Comparison of ENCODE assay signal across 8 cellular contexts in the genomic region with DNA sequence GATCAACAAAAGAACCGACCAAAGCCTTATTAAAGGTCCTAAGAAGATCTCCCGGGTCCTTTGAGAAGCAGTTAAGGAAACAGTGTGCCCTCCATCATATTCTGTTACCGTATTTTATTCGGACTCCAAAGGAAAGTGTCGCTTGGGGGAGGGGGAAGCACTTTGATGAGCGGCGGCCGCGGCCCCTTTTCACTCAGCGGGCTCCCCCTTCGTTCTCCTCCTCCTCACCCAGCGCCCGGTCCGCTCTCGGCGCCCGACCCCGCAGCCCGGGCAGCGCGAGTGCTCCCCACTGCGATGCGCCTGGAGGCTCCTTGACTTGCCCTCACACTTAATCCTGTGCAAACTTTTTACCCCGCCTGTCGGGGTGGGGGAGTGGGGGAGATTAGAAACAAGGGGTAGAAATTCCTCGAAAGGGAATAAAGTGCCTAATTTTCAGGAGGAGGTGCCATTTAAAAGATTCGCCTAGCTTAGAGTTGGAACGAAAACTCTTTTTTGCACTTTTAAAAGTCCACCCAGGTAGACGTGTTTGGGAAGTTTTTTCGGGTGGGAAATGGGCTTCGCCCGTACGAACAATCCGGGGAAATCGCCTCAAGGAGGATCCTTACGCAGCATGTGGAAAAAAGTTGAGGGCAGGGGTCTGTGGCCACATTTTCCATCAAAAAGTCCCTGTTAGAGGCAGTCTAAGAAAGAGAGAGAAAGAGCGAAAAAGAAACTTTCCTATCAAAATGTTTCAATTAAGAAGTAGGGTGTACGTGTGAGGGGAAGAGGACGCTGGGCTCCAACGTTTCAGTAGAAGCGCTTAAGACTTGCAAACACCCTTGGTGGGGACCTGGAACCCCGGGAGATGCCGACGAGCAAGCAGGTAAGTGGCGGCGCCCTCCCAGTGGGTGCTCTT. TPM values are rescaled to one million over a fixed set of nuclear protein-coding genes. Genes with fewer than 3 reads are reported as not detected.
A peak's percentile ranks its signal among the peaks of the same experiment; 100 is the strongest.
DNase-seq lines count a peak whose midpoint lies in the region; ATAC-seq and TF ChIP-seq lines count a peak whose summit lies in the region.

No MANE protein-coding gene starts in this region.

- H2AFZ ChIP-seq in OCI-LY7 (ENCODE audit: low read length) (peak overlapping the region; percentile 44; the same call in 1 of the 2 replicates), neuronal stem cell (ENCODE audit: low read length) (peak overlapping the region; percentile 93)

- no peak overlapping the region for H4K8ac ChIP-seq in neuronal stem cell (ENCODE audit: low read depth, low read length)

- no peak overlapping the region for H2BK12ac ChIP-seq in neuronal stem cell (ENCODE audit: low read length)

- no peak for TF ChIP-seq CTCF in OCI-LY7 (conservative IDR thresholded peaks at IDR 0.05; ENCODE audit: low read length)

- H3K79me2 ChIP-seq in OCI-LY7 (ENCODE audit: insufficient read depth, low read depth, low read length) = no peaks in the 10 kb centered on the region

- no peaks in the 10 kb centered on the region for H3K79me1 ChIP-seq in neuronal stem cell (ENCODE audit: low read depth, low read length)

- no peak overlapping the region for H2AK5ac ChIP-seq in neuronal stem cell (ENCODE audit: low read depth, low read length)

- no TSS peak for BruUV-seq in OCI-LY7 (replicated peaks; lab: Mats Ljungman, UMichigan)

- H2BK120ac ChIP-seq in neuronal stem cell (ENCODE audit: low read depth, low read length) = no peak overlapping the region

- peak overlapping the region; percentile 65 for H3K4me2 ChIP-seq in OCI-LY7 (ENCODE audit: low read length)
- peak overlapping the region; percentile 95 for H3K4me2 ChIP-seq in neuronal stem cell (ENCODE audit: insufficient read depth, low read length, poor library complexity, severe bottlenecking)

- H3K18ac ChIP-seq in neuronal stem cell (ENCODE audit: low read length) = peak overlapping the region; percentile 96

- peak overlapping the region; percentile 32 for H3K9ac ChIP-seq in neuronal stem cell (ENCODE audit: low read depth, low read length, poor library complexity)

- no peak overlapping the region for H3K23ac ChIP-seq in neuronal stem cell (ENCODE audit: low read depth, low read length, poor library complexity)

- POLR2A ChIA-PET in OCI-LY7 (lab: Charles Lee) = interaction anchor here (0.6 kb wide), 1 partner anchor 30 kb away, joined by 12 read pairs; no protein-coding TSS in a partner anchor

- no peak for ATAC-seq in HG03045 (IDR thresholded peaks at IDR 0.05; ENCODE audit: unreplicated experiment)

- H3K14ac ChIP-seq in neuronal stem cell (ENCODE audit: low read length) = no peak overlapping the region

- no peak overlapping the region for H2BK15ac ChIP-seq in neuronal stem cell (ENCODE audit: low read length)

- H3K27ac ChIP-seq in OCI-LY7 (ENCODE audit: low read depth, low read length, poor library complexity, severe bottlenecking) = no peak overlapping the region
- H3K27ac ChIP-seq in neuronal stem cell (replicated peaks; ENCODE audit: low read length) = peak overlapping the region; percentile 66

- H3K36me3 ChIP-seq in OCI-LY7 (ENCODE audit: insufficient read depth, low read length) (no peaks in the 10 kb centered on the region), neuronal stem cell (replicated peaks in 1 of 2; ENCODE audit: control insufficient read depth in 2 of 2, insufficient read depth in 2 of 2, low read length in 2 of 2) (peaks cover 0 to 5% of the 10 kb centered on the region in 2 donors)

- H3K4me1 ChIP-seq in OCI-LY7 (ENCODE audit: insufficient read depth, low read length, poor library complexity, severe bottlenecking) (peaks cover 5% of the 10 kb centered on the region), neuronal stem cell (ENCODE audit: control insufficient read depth in 2 of 2, insufficient read depth in 1 of 2, low read depth in 1 of 2, low read length in 2 of 2) (peaks cover 25 to 32% of the 10 kb centered on the region in 2 donors)

- H3K9me3 ChIP-seq in OCI-LY7 (ENCODE audit: low read length) (no peaks in the 10 kb centered on the region), neuronal stem cell (replicated peaks in 1 of 2; ENCODE audit: control insufficient read depth in 2 of 2, insufficient read depth in 1 of 2, low read depth in 1 of 2, low read length in 2 of 2) (peaks cover 0 to 20% of the 10 kb centered on the region in 2 donors)

- CTCF ChIA-PET in OCI-LY7 (lab: Charles Lee; ENCODE audit: unreplicated experiment) = no interaction called here

- H2BK5ac ChIP-seq in neuronal stem cell (ENCODE audit: low read length) = peak overlapping the region; percentile 68

- WGBS in neuronal stem cell (ENCODE audit: extremely low coverage in 2 of 2, insufficient read length in 2 of 2, insufficient replicate concordance in 1 of 2), 2 donors = no CpG with 5 or more reads among the region's 46 CpGs

- DNase-seq in NCI-H82 (lab: John Stamatoyannopoulos, UW) (peak; percentile 38), NCI-H82 treated with DMSO at 0.1 percent for 48 hours (lab: John Stamatoyannopoulos, UW; ENCODE audit: unreplicated experiment) (no peak), OCI-LY7 (ENCODE audit: low spot score) (no peak), ecto neural progenitor cell (ENCODE audit: low spot score) (peak; percentile 78), neuronal stem cell (ENCODE audit: low spot score) (peak; percentile 41), NCI-H774 (lab: John Stamatoyannopoulos, UW) (no peak), NCI-H1694 (lab: John Stamatoyannopoulos, UW) (no peak)

- no peak overlapping the region for H3K4ac ChIP-seq in neuronal stem cell (ENCODE audit: low read length)

- H3K27me3 ChIP-seq in neuronal stem cell (ENCODE audit: control insufficient read depth in 3 of 3, insufficient read depth in 3 of 3, low read depth in 1 of 3, low read length in 3 of 3) = peaks cover 23 to 91% (median 82%) of the 10 kb centered on the region in 3 experiments

- H4K91ac ChIP-seq in neuronal stem cell (ENCODE audit: low read depth, low read length, poor library complexity) = no peak overlapping the region

- H3K4me3 ChIP-seq in OCI-LY7 (ENCODE audit: low read depth, low read length, poor library complexity, severe bottlenecking) (peak overlapping the region; percentile 75), neuronal stem cell (ENCODE audit: low read length in 2 of 2) (peak overlapping the region; percentile 67 to 84)

- H4K20me1 ChIP-seq in OCI-LY7 (ENCODE audit: insufficient read depth, low read length) = no peaks in the 10 kb centered on the region

- no peaks in the 10 kb centered on the region for H3K9me2 ChIP-seq in OCI-LY7 (ENCODE audit: insufficient read depth, low read length)

- intact Hi-C loops in OCI-LY7 (cut with micrococcal nuclease; ENCODE audit: unreplicated experiment) = no loop called here

RNA-seq across cellular contexts. Expression of a gene that starts 1.1 kb away (rescaled TPM):
- 1.0 and 1.3 TPM in 2 replicates for total RNA-seq in OCI-LY7 (2014; rRNA removed; shearing (Covaris generic))
- total RNA-seq in OCI-LY7 (2022) = 2.5 and 2.9 TPM in 2 replicates
- 10.3 TPM for polyA plus RNA-seq in neuronal stem cell (2013, experiment 1 of 2)
- 10.4 TPM for polyA plus RNA-seq in neuronal stem cell (2013, experiment 2 of 2)

Comparison
In these comparisons a context has a peak if more than half of its experiments do, and no peak if none do; other contexts are left out.
1. DNase-seq: peak in NCI-H82 (single experiment), ecto neural progenitor cell (single experiment) and neuronal stem cell (single experiment); none in NCI-H82 treated with DMSO at 0.1 percent for 48 hours (single experiment), OCI-LY7 (single experiment), NCI-H774 (single experiment) and NCI-H1694 (single experiment).